ENCODE assay signal across 15 cellular contexts in genomic region chr1:116134178-116134773, GRCh38. TPM values are rescaled to one million over a fixed set of nuclear protein-coding genes. Genes with fewer than 3 reads are reported as not detected.
DNase-seq lines count a peak whose midpoint lies in the region; ATAC-seq, FAIRE-seq and TF ChIP-seq lines count a peak whose summit lies in the region.
"Had no signal": no experiment of that assay in that cellular context is flagged by ENCODE, and none has a peak within 500 bp of the region (broad histone marks: within the 10 kb centered on the region; RNA-seq: fewer than 3 reads in every experiment).

No MANE protein-coding gene starts in this region.

- H4K91ac ChIP-seq in H1 (replicated peaks; ENCODE audit: insufficient read length, low read length): no peak overlapping the region

- no peak for DNase-seq in left ventricle myocardium inferior
- DNase-seq in heart left ventricle: no peak
- DNase-seq in NCI-H526 treated with DMSO at 0.1 percent for 48 hours (lab: John Stamatoyannopoulos, UW): peak; percentile 37
- no peak for DNase-seq in H1 (ENCODE audit: low read depth in 1 of 2, low spot score in 2 of 2)
- DNase-seq in GM19238 (ENCODE audit: insufficient read length, low spot score): no peak
- no peak for DNase-seq in activated naive CD4-positive, alpha-beta T cell treated with anti-CD3 and anti-CD28 coated beads, Interleukin-2, amount 50 U/mL, for 72 hours (ENCODE audit: low spot score in 2 of 2)
- no peak for DNase-seq in NCI-H2029 treated with DMSO at 0.1 percent for 48 hours (lab: John Stamatoyannopoulos, UW)
- DNase-seq in NK-92 (lab: John Stamatoyannopoulos, UW; ENCODE audit: unreplicated experiment): no peak
- DNase-seq: activated CD4-positive, alpha-beta T cell treated with anti-CD3 and anti-CD28 coated beads, Interleukin-2, amount 10 ng/mL, durations not matched to agents 24 days and 14 days; immature natural killer cell; nephron progenitor cell; stimulated activated CD4-positive, alpha-beta T cell treated with anti-CD3 and anti-CD28 coated beads, Interleukin-2, amount 100 ng/mL, for 24 hours had no signal

- H3K79me1 ChIP-seq in H1 (ENCODE audit: low read depth, low read length): no peaks in the 10 kb centered on the region

- 41 to 48% (median 42%) methylated on average over 5 of the region's 5 CpGs for WGBS in heart left ventricle, 4 donors
- WGBS in H1 (ENCODE audit: extremely low coverage in 1 of 2, insufficient coverage in 1 of 2, insufficient read length in 1 of 2, insufficient replicate concordance in 2 of 2, low coverage in 1 of 2, low lambda C conversion rate in 2 of 2, missing lambda C conversion rate in 1 of 2), 2 experiments: 80% methylated on average over 5 of the region's 5 CpGs; no CpG with 5 or more reads in 1 of the 2 experiments

- no peak overlapping the region for H3K27ac Mint-ChIP-seq in activated naive CD4-positive, alpha-beta T cell treated with anti-CD3 and anti-CD28 coated beads, Interleukin-2, amount 50 U/mL, for 72 hours
- H3K27ac Mint-ChIP-seq: activated CD4-positive, alpha-beta T cell treated with anti-CD3 and anti-CD28 coated beads, Interleukin-2, amount 10 ng/mL, durations not matched to agents 24 days and 14 days; CD4-positive, CD25-positive, alpha-beta regulatory T cell; immature natural killer cell; nephron progenitor cell had no signal

- H3K18ac ChIP-seq in H1 (ENCODE audit: extremely low read depth, low read length): no peak overlapping the region

- no peaks in the 10 kb centered on the region for H3K23me2 ChIP-seq in H1 (ENCODE audit: low read depth, low read length)

- H4K5ac ChIP-seq in H1 (ENCODE audit: insufficient read length, low read depth, low read length): no peak overlapping the region

- ATAC-seq in heart left ventricle: no peak
- no peak for ATAC-seq in activated naive CD4-positive, alpha-beta T cell treated with anti-CD3 and anti-CD28 coated beads, Interleukin-2, amount 50 U/mL, for 72 hours

- peaks cover 2% of the 10 kb centered on the region for H3K4me1 ChIP-seq in left ventricle myocardium inferior
- H3K4me1 ChIP-seq in heart left ventricle: peaks cover 0 to 5% (median 0%) of the 10 kb centered on the region in 12 donors
- no peaks in the 10 kb centered on the region for H3K4me1 ChIP-seq in H1 (replicated peaks in 1 of 4; ENCODE audit: control insufficient read depth in 3 of 4, insufficient read depth in 4 of 4, low read length in 3 of 4)

- H3K56ac ChIP-seq in H1 (replicated peaks; ENCODE audit: insufficient read length, low read depth, low read length): no peak overlapping the region

- no peaks in the 10 kb centered on the region for H3K79me2 ChIP-seq in H1 (ENCODE audit: control insufficient read depth in 1 of 2, insufficient read depth in 2 of 2, low read length in 2 of 2)

- H2BK15ac ChIP-seq in H1 (ENCODE audit: low read length): no peak overlapping the region; the same call in 1 of the 2 replicates

- no peak overlapping the region for H2AK5ac ChIP-seq in H1 (ENCODE audit: low read depth, low read length)

- no peak for TF ChIP-seq POLR2A in heart left ventricle (IDR thresholded peaks at IDR 0.05)
- TF ChIP-seq POLR2A in H1 (IDR thresholded peaks at IDR 0.05; ENCODE audit: control extremely low read depth in 1 of 2, low read depth in 2 of 2, low read length in 2 of 2): no peak

- H3K4me3 ChIP-seq in left ventricle myocardium inferior: no peak overlapping the region
- H3K4me3 ChIP-seq in heart left ventricle: no peak overlapping the region
- H3K4me3 ChIP-seq in H1 (ENCODE audit: extremely low read depth in 1 of 4, insufficient read depth in 2 of 4, low read depth in 3 of 4, low read length in 4 of 4): no peak overlapping the region

- H2BK20ac ChIP-seq in H1 (ENCODE audit: low read length): no peak overlapping the region

- H3K4ac ChIP-seq in H1 (replicated peaks; ENCODE audit: insufficient read length, low read depth, low read length): no peak overlapping the region

- H3K23ac ChIP-seq in H1 (ENCODE audit: insufficient read length): no peak overlapping the region

- H2AFZ ChIP-seq in H1 (ENCODE audit: low read length): no peak overlapping the region

- no peak overlapping the region for H4K8ac ChIP-seq in H1 (ENCODE audit: extremely low read depth, insufficient read depth, low read length)

- no peak overlapping the region for H3K9ac ChIP-seq in H1 (replicated peaks in 1 of 4; ENCODE audit: extremely low read depth in 1 of 4, low read depth in 3 of 4, low read length in 3 of 4)
- H3K9ac ChIP-seq: KMS-11 had no signal

- POLR2A ChIA-PET in H1 (lab: Charles Lee; ENCODE audit: partially characterized antibody): no interaction called here

- no peak for TF ChIP-seq EP300 in H1 (IDR thresholded peaks at IDR 0.05; ENCODE audit: borderline replicate concordance in 1 of 2, low read depth in 2 of 2, low read length in 2 of 2)

- H3K4me2 ChIP-seq in H1 (ENCODE audit: insufficient read depth in 1 of 2, low read depth in 2 of 2, low read length in 2 of 2): no peak overlapping the region
- H3K4me2 ChIP-seq: KMS-11 had no signal

- H3K27ac ChIP-seq in left ventricle myocardium inferior (replicated peaks) (no peak overlapping the region), heart left ventricle (no peak overlapping the region), H1 (ENCODE audit: low read depth, low read length) (no peak overlapping the region)
- H3K27ac ChIP-seq: KMS-11 had no signal

- H2BK5ac ChIP-seq in H1 (ENCODE audit: low read depth, low read length): no peak overlapping the region

- FAIRE-seq in H1 (lab: Jason Lieb, UNC): no peak
- FAIRE-seq: endometrium had no signal

- H3K36me3 Mint-ChIP-seq in activated naive CD4-positive, alpha-beta T cell treated with anti-CD3 and anti-CD28 coated beads, Interleukin-2, amount 50 U/mL, for 72 hours: no peaks in the 10 kb centered on the region
- H3K36me3 Mint-ChIP-seq: CD4-positive, CD25-positive, alpha-beta regulatory T cell; immature natural killer cell had no signal

- peak; percentile 3 to 20; a peak in 2 of 4 replicates for TF ChIP-seq RAD21 in H1 (IDR thresholded peaks at IDR 0.05 in 1 of 2, conservative IDR thresholded peaks at IDR 0.05 in 1 of 2; ENCODE audit: low read depth in 2 of 2, low read length in 2 of 2)

- no peak overlapping the region for H2BK12ac ChIP-seq in H1 (ENCODE audit: low read depth, low read length)

- no peaks in the 10 kb centered on the region for H3K9me3 Mint-ChIP-seq in activated naive CD4-positive, alpha-beta T cell treated with anti-CD3 and anti-CD28 coated beads, Interleukin-2, amount 50 U/mL, for 72 hours
- H3K9me3 Mint-ChIP-seq: activated CD4-positive, alpha-beta T cell treated with anti-CD3 and anti-CD28 coated beads, Interleukin-2, amount 10 ng/mL, durations not matched to agents 24 days and 14 days; CD4-positive, CD25-positive, alpha-beta regulatory T cell; immature natural killer cell had no signal

- H3K27me3 ChIP-seq in left ventricle myocardium inferior (ENCODE audit: low read depth) (peaks cover 14% of the 10 kb centered on the region), heart left ventricle (no peaks in the 10 kb centered on the region), H1 (replicated peaks in 1 of 4; ENCODE audit: control insufficient read depth in 3 of 4, extremely low read depth in 1 of 4, insufficient read depth in 3 of 4, low read length in 3 of 4) (no peaks in the 10 kb centered on the region; a peak in 1 of 7 replicates)

- H3K9me3 ChIP-seq in left ventricle myocardium inferior (replicated peaks): peaks cover 3% of the 10 kb centered on the region
- H3K9me3 ChIP-seq in heart left ventricle: no peaks in the 10 kb centered on the region
- no peaks in the 10 kb centered on the region for H3K9me3 ChIP-seq in H1 (ENCODE audit: insufficient read depth in 2 of 2, low read depth in 1 of 2, low read length in 1 of 2)

- no peak overlapping the region for H3K14ac ChIP-seq in H1 (ENCODE audit: insufficient read length)

- TF ChIP-seq CTCF in left ventricle myocardium inferior (IDR thresholded peaks at IDR 0.05; ENCODE audit: borderline replicate concordance) (peak; percentile 37), heart left ventricle (IDR thresholded peaks at IDR 0.05) (peak in 5 of 12 donors; percentile 9 to 28 (median 23)), H1 (IDR thresholded peaks at IDR 0.05; ENCODE audit: control extremely low read depth in 1 of 3, insufficient read depth in 1 of 3, low read depth in 1 of 3, low read length in 3 of 3) (peak in 2 of 3 experiments; percentile 12 to 48; a peak in 2 of 4 replicates)

- no peaks in the 10 kb centered on the region for H4K20me1 ChIP-seq in H1 (replicated peaks in 1 of 2; ENCODE audit: control insufficient read depth in 1 of 2, insufficient read depth in 2 of 2, low read length in 2 of 2)

- no peak overlapping the region for H2BK120ac ChIP-seq in H1 (replicated peaks; ENCODE audit: low read depth, low read length)

- CTCF ChIA-PET in H1 (lab: Charles Lee; ENCODE audit: partially characterized antibody): interaction anchor here (0.5 to 1.3 kb wide), 5 partner anchors 51 to 926 kb away, joined by 3 read pairs; partner anchors contain the start of gene TTF2

- H3K36me3 ChIP-seq in left ventricle myocardium inferior (no peaks in the 10 kb centered on the region), heart left ventricle (no peaks in the 10 kb centered on the region), H1 (ENCODE audit: control insufficient read depth in 2 of 4, insufficient read depth in 4 of 4, low read length in 3 of 4) (no peaks in the 10 kb centered on the region)

- intact Hi-C loops in left ventricle myocardium inferior (cut with micrococcal nuclease) (no loop called here), heart left ventricle (cut with DNase I) (no loop called here)

TF ChIP-seq in H1, 55 proteins besides CTCF, POLR2A, EP300 and RAD21 (continues in another document):
- TF ChIP-seq HDAC6 (IDR thresholded peaks at IDR 0.05; ENCODE audit: low read depth, low read length) (no peak), NRF1 (IDR thresholded peaks at IDR 0.05; ENCODE audit: low read depth, low read length) (no peak), SP2 (IDR thresholded peaks at IDR 0.05; ENCODE audit: low read length) (no peak), EGR1 (IDR thresholded peaks at IDR 0.05; ENCODE audit: borderline replicate concordance, low read depth, low read length) (no peak), POLR2AphosphoS5 (IDR thresholded peaks at IDR 0.05; ENCODE audit: low read depth, low read length) (no peak)

RNA-seq across cellular contexts. Expression of gene MAB21L3, which starts 23.1 kb away (rescaled TPM):
- not detected for total RNA-seq in left ventricle myocardium inferior
- under 1 TPM in 2 of 9 donors, not detected in 7; 0.08 to 0.15 TPM for total RNA-seq in heart left ventricle
- polyA plus RNA-seq in heart left ventricle: under 1 TPM in 1 of 2 donors, not detected in 1; 0.04 TPM
- not detected in 2 replicates for total RNA-seq in H1 (2021; fragmentation: NEBNext Ultra II Directional; extraction: Animal tissue kit (Norgen Biotek cat#: 25700))
- not detected in 2 replicates for polyA plus RNA-seq in H1 (2011; rRNA removed)
- polyA plus RNA-seq in H1 (2011; cell fraction: cytosol; rRNA removed): not detected
- polyA plus RNA-seq in H1 (2011; cell fraction: nucleus; rRNA removed): not detected
- not detected in 4 replicates for polyA plus RNA-seq in H1 (2012, experiment 1 of 2)
- not detected for polyA plus RNA-seq in H1 (2012, experiment 2 of 2)
- polyA plus RNA-seq in H1 (2013, experiment 1 of 2): not detected
- 0.02 TPM for polyA plus RNA-seq in H1 (2013, experiment 2 of 2)
- not detected in 2 replicates for polyA minus RNA-seq in H1 (2011; rRNA and poly(A)+ RNA removed)
- not detected for polyA minus RNA-seq in H1 (2011; cell fraction: cytosol; rRNA and poly(A)+ RNA removed)
- not detected for polyA minus RNA-seq in H1 (2011; cell fraction: nucleus; rRNA and poly(A)+ RNA removed)
- not detected for total RNA-seq in activated naive CD4-positive, alpha-beta T cell treated with anti-CD3 and anti-CD28 coated beads, Interleukin-2, amount 50 U/mL, for 72 hours
- total RNA-seq: activated CD4-positive, alpha-beta T cell treated with anti-CD3 and anti-CD28 coated beads, Interleukin-2, amount 10 ng/mL, durations not matched to agents 24 days and 14 days; CD4-positive, CD25-positive, alpha-beta regulatory T cell had no signal
- polyA plus RNA-seq: CD4-positive, CD25-positive, alpha-beta regulatory T cell; immature natural killer cell had no signal
